14 cellular contexts compared by ENCODE assay signal in the genomic region with DNA sequence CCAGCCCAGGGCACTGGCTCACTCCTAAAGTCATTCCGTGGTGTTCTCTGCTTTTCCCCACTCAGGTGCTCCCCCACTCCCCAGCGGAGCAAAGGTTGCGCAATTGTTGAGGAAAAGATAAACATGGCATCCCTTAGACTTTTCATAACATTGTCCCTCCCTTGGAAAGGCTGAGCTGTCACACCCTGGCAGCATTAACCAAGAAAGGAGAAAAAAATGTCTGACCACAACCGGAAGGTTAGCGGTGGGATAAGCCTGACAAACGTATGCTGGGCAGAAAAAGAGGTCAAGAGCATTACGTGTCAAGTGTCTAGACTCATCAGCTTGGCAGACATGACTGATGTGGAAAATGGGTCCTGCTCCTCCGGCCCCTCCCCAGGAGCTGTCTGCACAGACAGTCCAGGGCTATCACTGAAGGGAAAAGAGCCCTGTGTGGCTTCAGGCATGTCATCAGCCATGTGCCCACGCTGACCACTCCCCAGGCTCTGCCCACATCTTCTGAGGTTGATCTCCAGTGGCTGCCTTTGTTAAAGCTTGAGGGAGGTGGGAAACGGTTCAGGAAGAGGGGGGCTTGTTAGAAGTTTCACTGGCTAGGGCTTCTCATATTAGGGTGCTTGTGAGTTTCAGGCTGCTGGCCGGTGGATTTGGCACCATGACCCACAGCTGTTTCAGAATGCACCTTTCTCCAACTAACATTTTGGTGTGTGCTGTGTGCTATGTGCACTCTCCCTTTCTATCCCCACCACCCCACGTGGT. TPM values are rescaled to one million over a fixed set of nuclear protein-coding genes. Genes with fewer than 3 reads are reported as not detected.
DNase-seq lines count a peak whose midpoint lies in the region; ATAC-seq, FAIRE-seq and TF ChIP-seq lines count a peak whose summit lies in the region.
"Had no signal": no experiment of that assay in that cellular context is flagged by ENCODE, and none has a peak within 500 bp of the region (broad histone marks: within the 10 kb centered on the region; RNA-seq: fewer than 3 reads in every experiment).

No MANE protein-coding gene starts in this region.

- H3K27ac ChIP-seq in right cardiac atrium (ENCODE audit: low read length) (no peak overlapping the region), left ventricle myocardium inferior (replicated peaks) (no peak overlapping the region), left lung (no peak overlapping the region), MM.1S (ENCODE audit: low read length) (no peak overlapping the region)
- H3K27ac ChIP-seq: BLaER1 treated with 17β-estradiol and CSF1 and Interleukin-3, amounts not matched to agents 10 nM and 100 nM; gastrocnemius medialis had no signal

- intact Hi-C loops in right cardiac atrium (cut with DNase I) (loop anchor here in 2 of 4 donors (5.0 to 10.0 kb wide), 2 partner anchors 134 to 261 kb away; a partner anchor contains a TSS), left ventricle myocardium inferior (cut with micrococcal nuclease) (no loop called here), left lung (cut with DNase I) (no loop called here)

- no peak for TF ChIP-seq POLR2A in GM12891 (IDR thresholded peaks at IDR 0.05; ENCODE audit: low read depth, low read length)

- no peak for FAIRE-seq in GM12891 (lab: Jason Lieb, UNC)

- H3K4me3 ChIP-seq in right cardiac atrium (ENCODE audit: low read length) (no peak overlapping the region), left ventricle myocardium inferior (no peak overlapping the region), astrocyte of the spinal cord (ENCODE audit: low read depth, low read length) (no peak overlapping the region), left lung (no peak overlapping the region), MM.1S (ENCODE audit: low read length) (no peak overlapping the region)
- H3K4me3 ChIP-seq: BLaER1 treated with 17β-estradiol and CSF1 and Interleukin-3, amounts not matched to agents 10 nM and 100 nM; gastrocnemius medialis had no signal

- no peak overlapping the region for H3K4me2 ChIP-seq in MM.1S (ENCODE audit: low read depth, low read length)
- H3K4me2 ChIP-seq: BLaER1 treated with 17β-estradiol and CSF1 and Interleukin-3, amounts not matched to agents 10 nM and 100 nM had no signal

- no peaks in the 10 kb centered on the region for H3K4me1 ChIP-seq in right cardiac atrium (ENCODE audit: control insufficient read depth, insufficient read depth, low read length)
- peaks cover 8% of the 10 kb centered on the region for H3K4me1 ChIP-seq in left ventricle myocardium inferior
- peaks cover 0 to 4% of the 10 kb centered on the region in 2 donors for H3K4me1 ChIP-seq in left lung
- no peaks in the 10 kb centered on the region for H3K4me1 ChIP-seq in MM.1S (ENCODE audit: low read length)

- no peaks in the 10 kb centered on the region for H3K9me2 ChIP-seq in MM.1S (replicated peaks; ENCODE audit: insufficient read depth, low read length)

- H3K9me3 ChIP-seq in right cardiac atrium (ENCODE audit: control insufficient read depth, low read length) (no peaks in the 10 kb centered on the region), left ventricle myocardium inferior (replicated peaks) (peaks cover 10% of the 10 kb centered on the region), left lung (no peaks in the 10 kb centered on the region), MM.1S (replicated peaks; ENCODE audit: insufficient read depth, low read length) (no peaks in the 10 kb centered on the region)
- H3K9me3 ChIP-seq: gastrocnemius medialis had no signal

- H2AFZ ChIP-seq in MM.1S (ENCODE audit: low read length) = no peak overlapping the region

- WGBS in right cardiac atrium = 54% methylated on average over 12 of the region's 12 CpGs

- H4K20me1 ChIP-seq in MM.1S (ENCODE audit: insufficient read depth, low read length) = no peaks in the 10 kb centered on the region
- H4K20me1 ChIP-seq: BLaER1 treated with 17β-estradiol and CSF1 and Interleukin-3, amounts not matched to agents 10 nM and 100 nM had no signal

- H3K27me3 ChIP-seq in right cardiac atrium (ENCODE audit: control insufficient read depth, insufficient read depth) (no peaks in the 10 kb centered on the region), left ventricle myocardium inferior (ENCODE audit: low read depth) (no peaks in the 10 kb centered on the region), left lung (no peaks in the 10 kb centered on the region), MM.1S (replicated peaks; ENCODE audit: insufficient read depth, low read length) (no peaks in the 10 kb centered on the region)
- H3K27me3 ChIP-seq: BLaER1 treated with 17β-estradiol and CSF1 and Interleukin-3, amounts not matched to agents 10 nM and 100 nM had no signal

- TF ChIP-seq CTCF in left ventricle myocardium inferior (IDR thresholded peaks at IDR 0.05; ENCODE audit: borderline replicate concordance) = no peak
- no peak for TF ChIP-seq CTCF in astrocyte of the spinal cord (IDR thresholded peaks at IDR 0.05; ENCODE audit: low read depth, low read length)
- no peak for TF ChIP-seq CTCF in left lung (IDR thresholded peaks at IDR 0.05)
- no peak for TF ChIP-seq CTCF in MM.1S (IDR thresholded peaks at IDR 0.05; ENCODE audit: low read length)

- H3K9ac ChIP-seq in MM.1S (ENCODE audit: low read length) = no peak overlapping the region
- H3K9ac ChIP-seq: BLaER1 treated with 17β-estradiol and CSF1 and Interleukin-3, amounts not matched to agents 10 nM and 100 nM had no signal

- H3K36me3 ChIP-seq in left ventricle myocardium inferior (no peaks in the 10 kb centered on the region), left lung (no peaks in the 10 kb centered on the region), MM.1S (replicated peaks; ENCODE audit: insufficient read depth, low read length) (no peaks in the 10 kb centered on the region)
- H3K36me3 ChIP-seq: BLaER1 treated with 17β-estradiol and CSF1 and Interleukin-3, amounts not matched to agents 10 nM and 100 nM; gastrocnemius medialis had no signal

- DNase-seq in right cardiac atrium (no peak), left ventricle myocardium inferior (no peak), astrocyte of the spinal cord (ENCODE audit: low read depth, low spot score) (peak; percentile 81), left lung (no peak), MM.1S (no peak), NCI-H524 (lab: John Stamatoyannopoulos, UW) (no peak), GM12891 (ENCODE audit: insufficient read length, low spot score) (no peak)
- DNase-seq in activated CD4-positive, alpha-beta T cell treated with anti-CD3 and anti-CD28 coated beads for 1 hour = no peak
- DNase-seq: activated naive CD4-positive, alpha-beta T cell; gastrocnemius medialis; naive B cell; NCI-H82; stimulated activated CD4-positive, alpha-beta T cell treated with anti-CD3 and anti-CD28 coated beads, Interleukin-4, amount 100 ng/mL, for 4 hours had no signal

- in situ Hi-C loops in astrocyte of the spinal cord (cut with HindIII; ENCODE audit: low sequenced_read_pairs) = no loop called here

- ATAC-seq in right cardiac atrium = peak; percentile 17 to 40
- peak; percentile 30 for ATAC-seq in left lung

- H3K79me2 ChIP-seq in MM.1S (ENCODE audit: low read length) = no peaks in the 10 kb centered on the region

- no peaks in the 10 kb centered on the region for H3F3A ChIP-seq in MM.1S (ENCODE audit: insufficient read depth, low read length)

TF ChIP-seq in GM12891, 5 proteins besides CTCF, POLR2A, EP300 and RAD21:
- TF ChIP-seq PAX5 (IDR thresholded peaks at IDR 0.05; ENCODE audit: insufficient read depth, low read length, severe bottlenecking) (no peak), POLR2AphosphoS5 (IDR thresholded peaks at IDR 0.05; ENCODE audit: low read depth, low read length) (no peak), TAF1 (IDR thresholded peaks at IDR 0.05; ENCODE audit: low read depth, low read length) (no peak), SPI1 (IDR thresholded peaks at IDR 0.05; ENCODE audit: low read depth, low read length) (no peak), POU2F2 (IDR thresholded peaks at IDR 0.05; ENCODE audit: low read depth, low read length) (no peak)

RNA-seq across cellular contexts. Expression of a gene that starts 30.1 kb away (rescaled TPM):
- total RNA-seq in right cardiac atrium = under 1 TPM in 2 of 4 donors, not detected in 2; 0.11 to 0.17 TPM
- not detected for polyA plus RNA-seq in right cardiac atrium
- not detected for total RNA-seq in left ventricle myocardium inferior
- total RNA-seq in left lung = 1 to 10 TPM in 1 of 2 donors, under 1 TPM in 1; 0.86 to 2.1 TPM
- polyA plus RNA-seq in GM12891 (2012; ENCODE audit: low read depth, missing spikeins) = 0.21 TPM
